ENCODE assay signal across 1 cellular context in the genomic region with DNA sequence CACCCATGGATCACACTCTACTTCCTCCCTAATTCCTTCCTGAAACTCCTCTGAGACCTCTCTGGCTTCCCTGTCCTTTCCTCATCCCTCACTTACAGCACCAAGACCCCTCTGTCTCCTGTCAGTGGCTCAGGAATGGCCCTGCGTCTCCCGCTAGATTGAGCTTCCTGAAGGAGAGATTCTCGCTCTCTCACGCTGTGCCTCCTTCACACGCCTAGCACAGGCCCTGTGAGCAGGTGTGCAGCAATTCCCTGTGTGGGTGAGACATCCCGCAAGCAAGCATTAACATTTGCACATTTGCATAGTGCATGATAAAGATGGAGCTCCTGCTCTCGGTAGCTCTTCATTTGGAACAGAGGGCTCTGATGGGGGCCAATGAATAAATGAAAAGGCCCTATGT.
TF ChIP-seq lines count a peak whose summit lies in the region.

No MANE protein-coding gene starts in this region.

TF ChIP-seq in WTC11, 78 proteins besides CTCF, POLR2A, EP300 and RAD21 (continued from another document):
- TF ChIP-seq, protein P1, sequence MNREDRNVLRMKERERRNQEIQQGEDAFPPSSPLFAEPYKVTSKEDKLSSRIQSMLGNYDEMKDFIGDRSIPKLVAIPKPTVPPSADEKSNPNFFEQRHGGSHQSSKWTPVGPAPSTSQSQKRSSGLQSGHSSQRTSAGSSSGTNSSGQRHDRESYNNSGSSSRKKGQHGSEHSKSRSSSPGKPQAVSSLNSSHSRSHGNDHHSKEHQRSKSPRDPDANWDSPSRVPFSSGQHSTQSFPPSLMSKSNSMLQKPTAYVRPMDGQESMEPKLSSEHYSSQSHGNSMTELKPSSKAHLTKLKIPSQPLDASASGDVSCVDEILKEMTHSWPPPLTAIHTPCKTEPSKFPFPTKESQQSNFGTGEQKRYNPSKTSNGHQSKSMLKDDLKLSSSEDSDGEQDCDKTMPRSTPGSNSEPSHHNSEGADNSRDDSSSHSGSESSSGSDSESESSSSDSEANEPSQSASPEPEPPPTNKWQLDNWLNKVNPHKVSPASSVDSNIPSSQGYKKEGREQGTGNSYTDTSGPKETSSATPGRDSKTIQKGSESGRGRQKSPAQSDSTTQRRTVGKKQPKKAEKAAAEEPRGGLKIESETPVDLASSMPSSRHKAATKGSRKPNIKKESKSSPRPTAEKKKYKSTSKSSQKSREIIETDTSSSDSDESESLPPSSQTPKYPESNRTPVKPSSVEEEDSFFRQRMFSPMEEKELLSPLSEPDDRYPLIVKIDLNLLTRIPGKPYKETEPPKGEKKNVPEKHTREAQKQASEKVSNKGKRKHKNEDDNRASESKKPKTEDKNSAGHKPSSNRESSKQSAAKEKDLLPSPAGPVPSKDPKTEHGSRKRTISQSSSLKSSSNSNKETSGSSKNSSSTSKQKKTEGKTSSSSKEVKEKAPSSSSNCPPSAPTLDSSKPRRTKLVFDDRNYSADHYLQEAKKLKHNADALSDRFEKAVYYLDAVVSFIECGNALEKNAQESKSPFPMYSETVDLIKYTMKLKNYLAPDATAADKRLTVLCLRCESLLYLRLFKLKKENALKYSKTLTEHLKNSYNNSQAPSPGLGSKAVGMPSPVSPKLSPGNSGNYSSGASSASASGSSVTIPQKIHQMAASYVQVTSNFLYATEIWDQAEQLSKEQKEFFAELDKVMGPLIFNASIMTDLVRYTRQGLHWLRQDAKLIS (CRISPR knock-in tag; IDR thresholded peaks at IDR 0.05; ENCODE audit: borderline replicate concordance), result no peak
- TF ChIP-seq ZNF138 (CRISPR knock-in tag; conservative IDR thresholded peaks at IDR 0.05) (no peak), NFATC4 (CRISPR knock-in tag; IDR thresholded peaks at IDR 0.05) (no peak), CREM (CRISPR knock-in tag; IDR thresholded peaks at IDR 0.05) (no peak), TP53 (CRISPR knock-in tag; IDR thresholded peaks at IDR 0.05) (no peak), MYBL2 (CRISPR knock-in tag; IDR thresholded peaks at IDR 0.05) (no peak)
- TF ChIP-seq, protein P2, sequence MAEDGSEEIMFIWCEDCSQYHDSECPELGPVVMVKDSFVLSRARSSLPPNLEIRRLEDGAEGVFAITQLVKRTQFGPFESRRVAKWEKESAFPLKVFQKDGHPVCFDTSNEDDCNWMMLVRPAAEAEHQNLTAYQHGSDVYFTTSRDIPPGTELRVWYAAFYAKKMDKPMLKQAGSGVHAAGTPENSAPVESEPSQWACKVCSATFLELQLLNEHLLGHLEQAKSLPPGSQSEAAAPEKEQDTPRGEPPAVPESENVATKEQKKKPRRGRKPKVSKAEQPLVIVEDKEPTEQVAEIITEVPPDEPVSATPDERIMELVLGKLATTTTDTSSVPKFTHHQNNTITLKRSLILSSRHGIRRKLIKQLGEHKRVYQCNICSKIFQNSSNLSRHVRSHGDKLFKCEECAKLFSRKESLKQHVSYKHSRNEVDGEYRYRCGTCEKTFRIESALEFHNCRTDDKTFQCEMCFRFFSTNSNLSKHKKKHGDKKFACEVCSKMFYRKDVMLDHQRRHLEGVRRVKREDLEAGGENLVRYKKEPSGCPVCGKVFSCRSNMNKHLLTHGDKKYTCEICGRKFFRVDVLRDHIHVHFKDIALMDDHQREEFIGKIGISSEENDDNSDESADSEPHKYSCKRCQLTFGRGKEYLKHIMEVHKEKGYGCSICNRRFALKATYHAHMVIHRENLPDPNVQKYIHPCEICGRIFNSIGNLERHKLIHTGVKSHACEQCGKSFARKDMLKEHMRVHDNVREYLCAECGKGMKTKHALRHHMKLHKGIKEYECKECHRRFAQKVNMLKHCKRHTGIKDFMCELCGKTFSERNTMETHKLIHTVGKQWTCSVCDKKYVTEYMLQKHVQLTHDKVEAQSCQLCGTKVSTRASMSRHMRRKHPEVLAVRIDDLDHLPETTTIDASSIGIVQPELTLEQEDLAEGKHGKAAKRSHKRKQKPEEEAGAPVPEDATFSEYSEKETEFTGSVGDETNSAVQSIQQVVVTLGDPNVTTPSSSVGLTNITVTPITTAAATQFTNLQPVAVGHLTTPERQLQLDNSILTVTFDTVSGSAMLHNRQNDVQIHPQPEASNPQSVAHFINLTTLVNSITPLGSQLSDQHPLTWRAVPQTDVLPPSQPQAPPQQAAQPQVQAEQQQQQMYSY (CRISPR knock-in tag; IDR thresholded peaks at IDR 0.05), result no peak
- TF ChIP-seq, protein P3, sequence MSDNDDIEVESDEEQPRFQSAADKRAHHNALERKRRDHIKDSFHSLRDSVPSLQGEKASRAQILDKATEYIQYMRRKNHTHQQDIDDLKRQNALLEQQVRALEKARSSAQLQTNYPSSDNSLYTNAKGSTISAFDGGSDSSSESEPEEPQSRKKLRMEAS (CRISPR knock-in tag; IDR thresholded peaks at IDR 0.05), result no peak
- TF ChIP-seq, protein P4, sequence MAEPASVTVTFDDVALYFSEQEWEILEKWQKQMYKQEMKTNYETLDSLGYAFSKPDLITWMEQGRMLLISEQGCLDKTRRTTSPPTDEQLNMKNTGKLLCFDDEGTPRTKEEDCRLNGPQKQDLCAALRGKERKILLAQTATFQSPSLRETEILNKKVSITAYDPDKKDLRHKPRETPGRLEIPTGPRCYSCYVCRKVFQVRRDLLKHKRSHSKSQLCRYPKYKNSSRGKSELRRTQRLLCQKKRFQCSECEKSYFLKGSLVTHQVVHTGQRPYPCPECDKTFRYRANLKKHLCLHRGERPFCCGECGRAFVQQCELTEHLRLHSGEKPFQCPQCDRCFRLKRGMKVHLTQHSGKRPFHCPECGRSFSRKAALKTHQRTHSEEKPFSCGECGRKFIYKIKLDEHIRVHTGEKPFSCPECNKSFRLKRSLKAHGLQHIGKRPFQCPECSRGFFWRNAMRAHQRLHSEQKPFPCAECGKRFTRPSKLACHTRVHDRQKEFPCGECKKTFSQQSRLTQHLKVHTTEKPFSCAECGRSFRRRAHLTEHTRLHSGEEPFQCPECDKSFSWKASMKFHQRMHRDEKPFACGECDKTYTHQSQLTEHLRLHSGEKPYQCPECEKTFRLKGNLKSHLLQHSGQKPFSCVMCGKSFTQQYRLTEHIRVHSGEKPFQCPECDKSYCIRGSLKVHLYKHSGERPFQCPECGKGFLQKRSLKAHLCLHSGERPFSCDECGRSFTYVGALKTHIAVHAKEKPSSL (CRISPR knock-in tag; conservative IDR thresholded peaks at IDR 0.05), result no peak
- TF ChIP-seq, protein P5, sequence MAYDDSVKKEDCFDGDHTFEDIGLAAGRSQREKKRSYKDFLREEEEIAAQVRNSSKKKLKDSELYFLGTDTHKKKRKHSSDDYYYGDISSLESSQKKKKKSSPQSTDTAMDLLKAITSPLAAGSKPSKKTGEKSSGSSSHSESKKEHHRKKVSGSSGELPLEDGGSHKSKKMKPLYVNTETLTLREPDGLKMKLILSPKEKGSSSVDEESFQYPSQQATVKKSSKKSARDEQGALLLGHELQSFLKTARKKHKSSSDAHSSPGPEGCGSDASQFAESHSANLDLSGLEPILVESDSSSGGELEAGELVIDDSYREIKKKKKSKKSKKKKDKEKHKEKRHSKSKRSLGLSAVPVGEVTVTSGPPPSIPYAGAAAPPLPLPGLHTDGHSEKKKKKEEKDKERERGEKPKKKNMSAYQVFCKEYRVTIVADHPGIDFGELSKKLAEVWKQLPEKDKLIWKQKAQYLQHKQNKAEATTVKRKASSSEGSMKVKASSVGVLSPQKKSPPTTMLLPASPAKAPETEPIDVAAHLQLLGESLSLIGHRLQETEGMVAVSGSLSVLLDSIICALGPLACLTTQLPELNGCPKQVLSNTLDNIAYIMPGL (CRISPR knock-in tag; IDR thresholded peaks at IDR 0.05), result no peak
- TF ChIP-seq, protein P6, sequence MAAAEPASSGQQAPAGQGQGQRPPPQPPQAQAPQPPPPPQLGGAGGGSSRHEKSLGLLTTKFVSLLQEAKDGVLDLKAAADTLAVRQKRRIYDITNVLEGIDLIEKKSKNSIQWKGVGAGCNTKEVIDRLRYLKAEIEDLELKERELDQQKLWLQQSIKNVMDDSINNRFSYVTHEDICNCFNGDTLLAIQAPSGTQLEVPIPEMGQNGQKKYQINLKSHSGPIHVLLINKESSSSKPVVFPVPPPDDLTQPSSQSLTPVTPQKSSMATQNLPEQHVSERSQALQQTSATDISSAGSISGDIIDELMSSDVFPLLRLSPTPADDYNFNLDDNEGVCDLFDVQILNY (CRISPR knock-in tag; IDR thresholded peaks at IDR 0.05), result no peak
